ENCODE assay signal across 12 cellular contexts in the genomic region with DNA sequence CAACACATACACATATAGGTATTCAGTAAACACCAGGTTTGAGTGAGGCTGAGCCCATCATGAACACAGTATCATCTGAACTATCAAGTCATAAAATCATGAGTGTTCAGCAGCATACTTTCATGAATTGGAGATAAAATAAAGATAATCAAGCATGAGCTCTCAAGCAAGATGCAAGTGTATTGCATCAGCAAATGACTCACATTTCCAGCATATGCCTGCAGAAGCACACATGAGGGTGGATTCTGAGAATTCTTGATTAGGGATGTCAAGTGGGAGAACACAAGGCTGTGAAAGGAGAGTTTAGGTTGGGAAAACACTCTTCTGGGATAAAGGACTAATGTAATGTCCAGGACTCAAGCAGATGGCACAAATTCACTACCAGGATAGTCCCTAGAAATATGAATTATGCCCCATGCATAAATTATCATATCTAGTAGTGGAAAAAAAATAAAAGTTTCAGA.
DNase-seq lines count a peak whose midpoint lies in the region; ATAC-seq and TF ChIP-seq lines count a peak whose summit lies in the region.
"Had no signal": no experiment of that assay in that cellular context is flagged by ENCODE, and none has a peak within 500 bp of the region (broad histone marks: within the 10 kb centered on the region; RNA-seq: fewer than 3 reads in every experiment).

No MANE protein-coding gene starts in this region.

- H3K27me3 ChIP-seq in aorta (ENCODE audit: control insufficient read depth in 1 of 2, insufficient read depth in 2 of 2, low read length in 1 of 2) = no peaks in the 10 kb centered on the region
- H3K27me3 ChIP-seq in gastroesophageal sphincter = no peaks in the 10 kb centered on the region

- no peak for TF ChIP-seq CTCF in fibroblast of pulmonary artery (IDR thresholded peaks at IDR 0.05; ENCODE audit: low read length, missing control alignments)
- no peak for TF ChIP-seq CTCF in gastroesophageal sphincter (IDR thresholded peaks at IDR 0.05)

- H3K4me3 ChIP-seq in fibroblast of pulmonary artery (replicated peaks; ENCODE audit: low read depth, low read length) = no peak overlapping the region
- no peak overlapping the region for H3K4me3 ChIP-seq in aorta (ENCODE audit: low read length in 2 of 2)
- no peak overlapping the region for H3K4me3 ChIP-seq in gastroesophageal sphincter
- H3K4me3 ChIP-seq: skin epidermis had no signal

- peak; percentile 26 for ATAC-seq in aorta (ENCODE audit: low FRiP score)
- ATAC-seq in GM18858 (IDR thresholded peaks at IDR 0.05; ENCODE audit: unreplicated experiment) = no peak
- ATAC-seq in gastroesophageal sphincter = no peak

- H3K9me3 ChIP-seq in aorta (ENCODE audit: control insufficient read depth, low read length) (no peaks in the 10 kb centered on the region), gastroesophageal sphincter (peaks cover 0 to 17% (median 0%) of the 10 kb centered on the region in 3 donors)

- H3K27ac ChIP-seq in aorta (ENCODE audit: low read depth in 1 of 2, low read length in 2 of 2) (no peak overlapping the region), gastroesophageal sphincter (no peak overlapping the region)
- H3K27ac ChIP-seq: skin epidermis, WERI-Rb-1 had no signal

- no peak for TF ChIP-seq EP300 in gastroesophageal sphincter (IDR thresholded peaks at IDR 0.05)

- peak; percentile 4 for DNase-seq in stimulated activated CD4-positive, alpha-beta T cell treated with anti-CD3 and anti-CD28 coated beads, Interleukin-4, amount 100 ng/mL, for 24 hours
- DNase-seq in stimulated activated CD4-positive, alpha-beta T cell treated with anti-CD3 and anti-CD28 coated beads, Interleukin-1b, Interleukin-23, amount 100 ng/mL, for 48 hours = no peak
- DNase-seq in SW480 (ENCODE audit: low spot score) = peak; percentile 6
- DNase-seq in fibroblast of pulmonary artery (ENCODE audit: low read depth) = peak; percentile 84
- DNase-seq in aorta = no peak
- DNase-seq in activated CD8-positive, alpha-beta memory T cell treated with anti-CD3 and anti-CD28 coated beads, Interleukin-2, amount 50 U/mL, for 4 hours = no peak
- DNase-seq: left cardiac atrium, NCI-H2107, WERI-Rb-1 had no signal

- TF ChIP-seq POLR2A in gastroesophageal sphincter (IDR thresholded peaks at IDR 0.05) = no peak

- H3K36me3 ChIP-seq in aorta (ENCODE audit: control insufficient read depth in 1 of 2, insufficient read depth in 2 of 2, low read length in 1 of 2) (no peaks in the 10 kb centered on the region), gastroesophageal sphincter (no peaks in the 10 kb centered on the region)
- H3K36me3 ChIP-seq: WERI-Rb-1 had no signal

- H3K4me1 ChIP-seq in aorta (ENCODE audit: control insufficient read depth in 1 of 2, insufficient read depth in 2 of 2, low read length in 2 of 2) = no peaks in the 10 kb centered on the region
- H3K4me1 ChIP-seq in gastroesophageal sphincter = no peaks in the 10 kb centered on the region

- intact Hi-C loops in aorta (cut with DNase I) = no loop called here

Comparison
In these comparisons a context has a peak if more than half of its experiments do, and no peak if none do; other contexts are left out.
1. DNase-seq: peak in stimulated activated CD4-positive, alpha-beta T cell treated with anti-CD3 and anti-CD28 coated beads, Interleukin-4, amount 100 ng/mL, for 24 hours (single experiment), SW480 (single experiment) and fibroblast of pulmonary artery (single experiment); none in stimulated activated CD4-positive, alpha-beta T cell treated with anti-CD3 and anti-CD28 coated beads, Interleukin-1b, Interleukin-23, amount 100 ng/mL, for 48 hours (single experiment), aorta (0 of 2) and activated CD8-positive, alpha-beta memory T cell treated with anti-CD3 and anti-CD28 coated beads, Interleukin-2, amount 50 U/mL, for 4 hours (single experiment).